In genomic region chr1:16727190-16728111, GRCh38 we compare ENCODE assay signal across 9 cellular contexts.
DNase-seq lines count a peak whose midpoint lies in the region.
"Had no signal": no experiment of that assay in that cellular context is flagged by ENCODE, and none has a peak within 500 bp of the region (broad histone marks: within the 10 kb centered on the region; RNA-seq: fewer than 3 reads in every experiment).

No MANE protein-coding gene starts in this region.

- no peak overlapping the region for H3K4me3 Mint-ChIP-seq in activated T-cell treated with anti-CD3 and anti-CD28 coated beads, Interleukin-2, amount 50 U/mL, for 24 hours
- H3K4me3 Mint-ChIP-seq: nephron had no signal

- no peak overlapping the region for H3K27ac Mint-ChIP-seq in activated T-cell treated with anti-CD3 and anti-CD28 coated beads, Interleukin-2, amount 50 U/mL, for 24 hours
- H3K27ac Mint-ChIP-seq: nephron had no signal

- peaks cover 1% of the 10 kb centered on the region for H3K27me3 Mint-ChIP-seq in activated T-cell treated with anti-CD3 and anti-CD28 coated beads, Interleukin-2, amount 50 U/mL, for 24 hours

- DNase-seq in NCI-H1436 (lab: John Stamatoyannopoulos, UW) (peak; percentile 27), NCI-H1436 treated with DMSO at 0.1 percent for 48 hours (lab: John Stamatoyannopoulos, UW) (no peak), NCI-H69 (lab: John Stamatoyannopoulos, UW) (peak; percentile 93), hepatic stellate cell (ENCODE audit: low spot score) (peak; percentile 14), 8988T (no peak), midbrain (lab: John Stamatoyannopoulos, UW) (no peak)
- DNase-seq in activated T-cell treated with anti-CD3 and anti-CD28 coated beads, Interleukin-2, amount 50 U/mL, for 24 hours = peak; percentile 70
- peak; percentile 37 to 45 for DNase-seq in stimulated activated CD8-positive, alpha-beta memory T cell treated with anti-CD3 and anti-CD28 coated beads, Interleukin-2, amount 100 ng/mL, for 48 hours (ENCODE audit: low read depth in 2 of 2)

- no peaks in the 10 kb centered on the region for H3K36me3 Mint-ChIP-seq in activated T-cell treated with anti-CD3 and anti-CD28 coated beads, Interleukin-2, amount 50 U/mL, for 24 hours (ENCODE audit: low read depth)

- no peaks in the 10 kb centered on the region for H3K9me3 Mint-ChIP-seq in activated T-cell treated with anti-CD3 and anti-CD28 coated beads, Interleukin-2, amount 50 U/mL, for 24 hours
- H3K9me3 Mint-ChIP-seq: nephron had no signal

- peaks cover 2% of the 10 kb centered on the region for H3K4me1 Mint-ChIP-seq in activated T-cell treated with anti-CD3 and anti-CD28 coated beads, Interleukin-2, amount 50 U/mL, for 24 hours (ENCODE audit: low read depth)
- H3K4me1 Mint-ChIP-seq: nephron had no signal

Comparison
In these comparisons a context has a peak if more than half of its experiments do, and no peak if none do; other contexts are left out.
1. DNase-seq: peak in NCI-H1436 (single experiment), NCI-H69 (single experiment), activated T-cell treated with anti-CD3 and anti-CD28 coated beads, Interleukin-2, amount 50 U/mL, for 24 hours (single experiment), hepatic stellate cell (single experiment) and stimulated activated CD8-positive, alpha-beta memory T cell treated with anti-CD3 and anti-CD28 coated beads, Interleukin-2, amount 100 ng/mL, for 48 hours (2 of 2); none in NCI-H1436 treated with DMSO at 0.1 percent for 48 hours (single experiment), 8988T (single experiment) and midbrain (single experiment).